ENCODE assay signal across 12 cellular contexts in genomic region chr3:177744873-177745646, GRCh38.
DNase-seq lines count a peak whose midpoint lies in the region; ATAC-seq and TF ChIP-seq lines count a peak whose summit lies in the region.
"Had no signal": no experiment of that assay in that cellular context is flagged by ENCODE, and none has a peak within 500 bp of the region (broad histone marks: within the 10 kb centered on the region; RNA-seq: fewer than 3 reads in every experiment).

No MANE protein-coding gene starts in this region.

- H3K4me1 Mint-ChIP-seq in osteocyte (ENCODE audit: unreplicated experiment): peaks cover 33% of the 10 kb centered on the region

- H3K27ac Mint-ChIP-seq in osteocyte (ENCODE audit: unreplicated experiment): peak overlapping the region; percentile 80

- H3K4me3 Mint-ChIP-seq in osteocyte (ENCODE audit: unreplicated experiment): no peak overlapping the region

- H3K27me3 Mint-ChIP-seq in osteocyte (ENCODE audit: unreplicated experiment): no peaks in the 10 kb centered on the region

- DNase-seq in HS-27A (ENCODE audit: low read depth) (peak; percentile 87), UCSD-AML1 (lab: John Stamatoyannopoulos, UW; ENCODE audit: unreplicated experiment) (peak; percentile 26), glomerular visceral epithelial cell (ENCODE audit: extremely low spot score) (peak; percentile 20), osteocyte (ENCODE audit: extremely low spot score, unreplicated experiment) (no peak), NCI-H1048 (lab: John Stamatoyannopoulos, UW) (no peak)
- no peak for DNase-seq in NK-92 treated with Interleukin-12 subunit alpha and Interleukin-12 subunit beta, amount 100 ng/mL, for 24 hours (lab: John Stamatoyannopoulos, UW)
- DNase-seq: activated CD4-positive, alpha-beta T cell treated with anti-CD3 and anti-CD28 coated beads, Interleukin-2, amount 50 U/mL, for 1 hour; GDM1; retina had no signal

- no peak for ATAC-seq in GM18520 (IDR thresholded peaks at IDR 0.05; ENCODE audit: unreplicated experiment)
- ATAC-seq in HG03135 (IDR thresholded peaks at IDR 0.05; ENCODE audit: unreplicated experiment): no peak
- ATAC-seq: esophagus mucosa had no signal

- peaks cover 1% of the 10 kb centered on the region for H3K36me3 Mint-ChIP-seq in osteocyte (ENCODE audit: unreplicated experiment)

- H3K9me3 Mint-ChIP-seq in osteocyte (ENCODE audit: unreplicated experiment): no peaks in the 10 kb centered on the region

- TF ChIP-seq CTCF in osteocyte (IDR thresholded peaks at IDR 0.05): no peak

Comparison
In these comparisons a context has a peak if more than half of its experiments do, and no peak if none do; other contexts are left out.
1. DNase-seq: peak in HS-27A (single experiment), UCSD-AML1 (single experiment) and glomerular visceral epithelial cell (single experiment); none in osteocyte (single experiment), NK-92 treated with Interleukin-12 subunit alpha and Interleukin-12 subunit beta, amount 100 ng/mL, for 24 hours (single experiment) and NCI-H1048 (single experiment).